28 cellular contexts compared by ENCODE assay signal in the genomic region with DNA sequence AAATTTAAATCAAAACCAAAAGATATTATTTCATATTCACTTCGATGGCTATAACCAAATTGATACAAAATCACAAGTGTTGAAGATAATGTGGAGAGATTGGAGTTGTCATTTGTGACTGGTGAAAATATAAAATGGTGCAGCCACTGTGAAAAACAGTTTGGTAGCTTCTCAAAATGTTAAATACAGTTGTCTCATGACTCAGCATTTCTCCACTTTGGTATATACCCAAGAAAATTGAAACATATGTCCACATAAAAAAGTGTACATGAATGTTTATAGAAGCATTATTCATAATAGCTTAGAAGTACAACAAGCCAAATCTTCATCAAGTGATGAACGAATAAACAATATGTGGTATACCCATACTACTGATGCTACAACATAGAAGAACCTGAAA.
"Had no signal": no experiment of that assay in that cellular context is flagged by ENCODE, and none has a peak within 500 bp of the region (broad histone marks: within the 10 kb centered on the region; RNA-seq: fewer than 3 reads in every experiment).

No MANE protein-coding gene starts in this region.

- DNase-seq: kidney; left colon; left lung; lower lobe of right lung; mammary epithelial cell; mesenchymal stem cell; naive thymus-derived CD8-positive, alpha-beta T cell; nucleus accumbens; pancreas; posterior cingulate gyrus; retina; right cardiac atrium; sigmoid colon; small intestine; spleen; stimulated activated CD4-positive, alpha-beta T cell treated with anti-CD3 and anti-CD28 coated beads, Interleukin-4, amount 100 ng/mL, for 4 hours; stimulated activated CD8-positive, alpha-beta memory T cell treated with anti-CD3 and anti-CD28 coated beads, Interleukin-4, amount 100 ng/mL, for 48 hours; stimulated activated naive CD4-positive, alpha-beta T cell treated with Interleukin-2 at 50 U/mL for 16 hours; stimulated activated naive CD8-positive, alpha-beta T cell treated with anti-CD3 and anti-CD28 coated beads, Interleukin-15, amount 100 ng/mL, for 72 hours; substantia nigra; upper lobe of left lung had no signal

- H3K27me3 Mint-ChIP-seq: naive thymus-derived CD8-positive, alpha-beta T cell; stimulated activated memory B cell treated with anti-CD40 and anti-IgM and Interleukin-4, amounts not matched to agents 10 μg/mL and 1 μg/mL and 100 μg/mL, for 72 hours; stimulated activated naive CD8-positive, alpha-beta T cell treated with anti-CD3 and anti-CD28 coated beads, Interleukin-15, amount 100 ng/mL, for 72 hours had no signal

- FAIRE-seq: islet of Langerhans, pancreas had no signal

- H3K4me3 Mint-ChIP-seq: naive thymus-derived CD8-positive, alpha-beta T cell; nephron; neural crest cell; stimulated activated memory B cell treated with anti-CD40 and anti-IgM and Interleukin-4, amounts not matched to agents 10 μg/mL and 1 μg/mL and 100 μg/mL, for 72 hours; stimulated activated naive CD8-positive, alpha-beta T cell treated with anti-CD3 and anti-CD28 coated beads, Interleukin-15, amount 100 ng/mL, for 72 hours had no signal

- H3K4me1 Mint-ChIP-seq: naive thymus-derived CD8-positive, alpha-beta T cell; nephron; neural crest cell; stimulated activated memory B cell treated with anti-CD40 and anti-IgM and Interleukin-4, amounts not matched to agents 10 μg/mL and 1 μg/mL and 100 μg/mL, for 72 hours; stimulated activated naive CD8-positive, alpha-beta T cell treated with anti-CD3 and anti-CD28 coated beads, Interleukin-15, amount 100 ng/mL, for 72 hours had no signal

- H3K4me1 ChIP-seq: left lung, lower lobe of right lung, pancreas, prostate gland, sigmoid colon, spleen, tibial nerve, upper lobe of left lung, vagina had no signal

- H3K4me3 ChIP-seq: left lung, lower lobe of right lung, pancreas, prostate gland, sigmoid colon, spleen, tibial nerve, upper lobe of left lung, vagina had no signal

- H3K9me3 ChIP-seq: lower lobe of right lung, pancreas, prostate gland, sigmoid colon, tibial nerve, upper lobe of left lung, vagina had no signal

- H3K36me3 Mint-ChIP-seq: naive thymus-derived CD8-positive, alpha-beta T cell; stimulated activated memory B cell treated with anti-CD40 and anti-IgM and Interleukin-4, amounts not matched to agents 10 μg/mL and 1 μg/mL and 100 μg/mL, for 72 hours had no signal

- H3K27ac ChIP-seq: left lung, lower lobe of right lung, pancreas, prostate gland, sigmoid colon, spleen, tibial nerve, upper lobe of left lung, vagina had no signal

- H3K36me3 ChIP-seq: left lung, lower lobe of right lung, pancreas, prostate gland, sigmoid colon, spleen, tibial nerve, upper lobe of left lung, vagina had no signal

- H3K27ac Mint-ChIP-seq: naive thymus-derived CD8-positive, alpha-beta T cell; nephron; stimulated activated memory B cell treated with anti-CD40 and anti-IgM and Interleukin-4, amounts not matched to agents 10 μg/mL and 1 μg/mL and 100 μg/mL, for 72 hours; stimulated activated naive CD8-positive, alpha-beta T cell treated with anti-CD3 and anti-CD28 coated beads, Interleukin-15, amount 100 ng/mL, for 72 hours had no signal

- H3K27me3 ChIP-seq: left lung, pancreas, sigmoid colon, spleen, tibial nerve, upper lobe of left lung, vagina had no signal

- ATAC-seq: left lung; lower lobe of right lung; naive thymus-derived CD8-positive, alpha-beta T cell; pancreas; right cardiac atrium; stimulated activated memory B cell treated with anti-CD40 and anti-IgM and Interleukin-4, amounts not matched to agents 10 μg/mL and 1 μg/mL and 100 μg/mL, for 72 hours; stimulated activated naive CD8-positive, alpha-beta T cell treated with anti-CD3 and anti-CD28 coated beads, Interleukin-15, amount 100 ng/mL, for 72 hours had no signal
